ENCODE assay signal across 17 cellular contexts in genomic region chr4:39941682-39942217, GRCh38.
"Had no signal": no experiment of that assay in that cellular context is flagged by ENCODE, and none has a peak within 500 bp of the region (broad histone marks: within the 10 kb centered on the region; RNA-seq: fewer than 3 reads in every experiment).

No MANE protein-coding gene starts in this region.

- H3K4me3 Mint-ChIP-seq: activated naive CD8-positive, alpha-beta T cell; immature natural killer cell; naive thymus-derived CD8-positive, alpha-beta T cell had no signal

- H3K9me3 Mint-ChIP-seq: immature natural killer cell; naive thymus-derived CD8-positive, alpha-beta T cell had no signal

- DNase-seq: activated CD8-positive, alpha-beta memory T cell treated with anti-CD3 and anti-CD28 coated beads for 24 hours; activated gamma-delta T cell; aorta; esophagus squamous epithelium; foreskin keratinocyte; immature natural killer cell; naive thymus-derived CD8-positive, alpha-beta T cell; nucleus accumbens; right cardiac atrium; stimulated activated CD4-positive, alpha-beta T cell treated with anti-CD3 and anti-CD28 coated beads, Interleukin-1b, Interleukin-23, amount 100 ng/mL, for 48 hours; stimulated activated naive CD4-positive, alpha-beta T cell; T-helper 2 cell had no signal

- H3K36me3 ChIP-seq: suprapubic skin had no signal

- H3K27me3 ChIP-seq: esophagus squamous epithelium, foreskin keratinocyte, suprapubic skin had no signal

- H3K9me3 ChIP-seq: esophagus squamous epithelium, suprapubic skin had no signal

- H3K27me3 Mint-ChIP-seq: activated naive CD8-positive, alpha-beta T cell; naive thymus-derived CD8-positive, alpha-beta T cell; progenitor cell of endocrine pancreas had no signal

- H3K27ac ChIP-seq: esophagus squamous epithelium, foreskin keratinocyte, suprapubic skin had no signal

- H3K36me3 Mint-ChIP-seq: immature natural killer cell had no signal

- H3K4me3 ChIP-seq: esophagus squamous epithelium, lung, suprapubic skin had no signal

- H3K27ac Mint-ChIP-seq: activated naive CD8-positive, alpha-beta T cell; progenitor cell of endocrine pancreas had no signal

- ATAC-seq: activated CD4-positive, CD25-positive, alpha-beta regulatory T cell treated with anti-CD3 and anti-CD28 coated beads, Interleukin-2, amount 50 U/mL, for 24 hours; foreskin keratinocyte; naive thymus-derived CD8-positive, alpha-beta T cell; right cardiac atrium had no signal
